In genomic region chr1:41239988-41240610, GRCh38 we compare ENCODE assay signal across 9 cellular contexts. TPM values are rescaled to one million over a fixed set of nuclear protein-coding genes. Genes with fewer than 3 reads are reported as not detected.
DNase-seq lines count a peak whose midpoint lies in the region; ATAC-seq, FAIRE-seq and TF ChIP-seq lines count a peak whose summit lies in the region.
"Had no signal": no experiment of that assay in that cellular context is flagged by ENCODE, and none has a peak within 500 bp of the region (broad histone marks: within the 10 kb centered on the region; RNA-seq: fewer than 3 reads in every experiment).

No MANE protein-coding gene starts in this region.

- H3K27me3 ChIP-seq in endodermal cell (ENCODE audit: control insufficient read depth, insufficient read depth, low read length, poor library complexity, severe bottlenecking) = peaks cover 45% of the 10 kb centered on the region
- H3K27me3 ChIP-seq in prostate gland (replicated peaks; ENCODE audit: insufficient read depth) = no peaks in the 10 kb centered on the region

- FAIRE-seq in GM12891 (lab: Jason Lieb, UNC) = peak; percentile 66

- CTCF ChIA-PET in OCI-LY7 (lab: Charles Lee; ENCODE audit: unreplicated experiment) = no interaction called here

- peaks cover 28% of the 10 kb centered on the region for H3K4me1 Mint-ChIP-seq in endodermal cell

- no peaks in the 10 kb centered on the region for H3K9me3 ChIP-seq in OCI-LY7 (ENCODE audit: low read length)
- H3K9me3 ChIP-seq in endodermal cell (ENCODE audit: control insufficient read depth, low read length) = no peaks in the 10 kb centered on the region
- H3K9me3 ChIP-seq in prostate gland = no peaks in the 10 kb centered on the region

- TF ChIP-seq CTCF in AG09319 (IDR thresholded peaks at IDR 0.05; ENCODE audit: low read depth, low read length) (peak; percentile 47), OCI-LY7 (conservative IDR thresholded peaks at IDR 0.05; ENCODE audit: low read length) (peak; percentile 58), endodermal cell (conservative IDR thresholded peaks at IDR 0.05) (no peak), prostate gland (IDR thresholded peaks at IDR 0.05) (peak in 2 of 4 experiments; percentile 35 to 36)

- peaks cover 16% of the 10 kb centered on the region; the same call in 1 of the 2 replicates for H4K20me1 ChIP-seq in OCI-LY7 (ENCODE audit: insufficient read depth, low read length)

- no peaks in the 10 kb centered on the region for H3K36me3 Mint-ChIP-seq in endodermal cell (ENCODE audit: low read depth)

- no peak overlapping the region for H3K27ac Mint-ChIP-seq in endodermal cell

- H3K36me3 ChIP-seq in OCI-LY7 (ENCODE audit: insufficient read depth, low read length) (no peaks in the 10 kb centered on the region), endodermal cell (ENCODE audit: control insufficient read depth, insufficient read depth, low read length) (no peaks in the 10 kb centered on the region), prostate gland (no peaks in the 10 kb centered on the region)

- intact Hi-C loops in OCI-LY7 (cut with micrococcal nuclease; ENCODE audit: unreplicated experiment) (loop anchor here (10.0 kb wide), 1 partner anchor 215 kb away; the partner anchor contains the start of gene SLFNL1), prostate gland (cut with DNase I) (loop anchor here (5.0 kb wide), 1 partner anchor 138 kb away; no protein-coding TSS in a partner anchor)

- TF ChIP-seq POLR2A in GM12891 (IDR thresholded peaks at IDR 0.05; ENCODE audit: low read depth, low read length) (no peak), prostate gland (IDR thresholded peaks at IDR 0.05) (no peak), GM18505 (IDR thresholded peaks at IDR 0.05; ENCODE audit: borderline replicate concordance, extremely low read depth, insufficient read depth, insufficient read length) (no peak)

- H3K27me3 Mint-ChIP-seq in endodermal cell (ENCODE audit: insufficient read depth) = peaks cover 34% of the 10 kb centered on the region

- peak overlapping the region; percentile 12; the same call in 1 of the 2 replicates for H2AFZ ChIP-seq in OCI-LY7 (ENCODE audit: low read length)

- H3K4me3 ChIP-seq in OCI-LY7 (ENCODE audit: low read depth, low read length, poor library complexity, severe bottlenecking) (peak overlapping the region; percentile 81), endodermal cell (ENCODE audit: low read length) (peak overlapping the region; percentile 76), prostate gland (no peak overlapping the region)
- H3K4me3 ChIP-seq: lung had no signal

- no peak overlapping the region for H3K9ac ChIP-seq in endodermal cell (ENCODE audit: extremely low read depth, low read length, poor library complexity, severe bottlenecking)

- ATAC-seq in GM18861 (IDR thresholded peaks at IDR 0.05; ENCODE audit: unreplicated experiment) (no peak), GM18505 (IDR thresholded peaks at IDR 0.05; ENCODE audit: unreplicated experiment) (no peak)

- no peaks in the 10 kb centered on the region for H3K9me2 ChIP-seq in OCI-LY7 (ENCODE audit: insufficient read depth, low read length)

- peaks cover 44% of the 10 kb centered on the region for H3K4me1 ChIP-seq in OCI-LY7 (ENCODE audit: insufficient read depth, low read length, poor library complexity, severe bottlenecking)
- peaks cover 7% of the 10 kb centered on the region for H3K4me1 ChIP-seq in endodermal cell (ENCODE audit: control insufficient read depth, insufficient read depth, low read length)
- peaks cover 7% of the 10 kb centered on the region for H3K4me1 ChIP-seq in prostate gland (replicated peaks)

- peaks cover 39% of the 10 kb centered on the region; the same call in 1 of the 2 replicates for H3K79me2 ChIP-seq in OCI-LY7 (ENCODE audit: insufficient read depth, low read depth, low read length)

- H3K27ac ChIP-seq in OCI-LY7 (ENCODE audit: low read depth, low read length, poor library complexity, severe bottlenecking) = peak overlapping the region; percentile 61
- no peak overlapping the region for H3K27ac ChIP-seq in endodermal cell (ENCODE audit: low read depth, low read length)
- H3K27ac ChIP-seq in prostate gland = peak overlapping the region; percentile 96 to 97

- POLR2A ChIA-PET in OCI-LY7 (lab: Charles Lee) = interaction anchor here (0.6 to 1.1 kb wide), 4 partner anchors 9 to 289 kb away, joined by 3 to 6 read pairs (median 4); no protein-coding TSS in a partner anchor

- BruUV-seq in OCI-LY7 (replicated peaks; lab: Mats Ljungman, UMichigan) = no TSS peak

- no peaks in the 10 kb centered on the region for H3K9me3 Mint-ChIP-seq in endodermal cell

- peak overlapping the region; percentile 65 for H3K4me3 Mint-ChIP-seq in endodermal cell

- peak overlapping the region; percentile 62 for H3K4me2 ChIP-seq in OCI-LY7 (ENCODE audit: low read length)

- peak; percentile 31 for DNase-seq in AG09319 (ENCODE audit: extremely low read depth, low read depth)
- no peak for DNase-seq in GM12891 (ENCODE audit: insufficient read length, low spot score)
- DNase-seq in OCI-LY7 (ENCODE audit: low spot score) = peak; percentile 55
- DNase-seq in endodermal cell = no peak
- DNase-seq in prostate gland (ENCODE audit: low spot score) = no peak
- DNase-seq in effector CD8-positive, alpha-beta T cell (lab: John Stamatoyannopoulos, UW) = no peak

TF ChIP-seq in GM12891, 5 proteins besides CTCF, POLR2A, EP300 and RAD21:
- TF ChIP-seq PAX5 (IDR thresholded peaks at IDR 0.05; ENCODE audit: insufficient read depth, low read length, severe bottlenecking) (no peak), SPI1 (IDR thresholded peaks at IDR 0.05; ENCODE audit: low read depth, low read length) (no peak), POLR2AphosphoS5 (IDR thresholded peaks at IDR 0.05; ENCODE audit: low read depth, low read length) (no peak)

RNA-seq across cellular contexts. Expression of gene SCMH1, which starts 2.0 kb away (rescaled TPM):
- polyA plus RNA-seq in GM12891 (2012; ENCODE audit: low read depth, missing spikeins) = 14.3 TPM
- total RNA-seq in OCI-LY7 (2014; rRNA removed; shearing (Covaris generic)) = 47.0 and 59.3 TPM in 2 replicates
- total RNA-seq in OCI-LY7 (2022) (45.2 and 47.7 TPM in 2 replicates), endodermal cell (10 to 100 TPM; 16.4 to 18.3 TPM), prostate gland (10 to 100 TPM; 49.0 to 62.7 TPM)
- polyA plus RNA-seq in endodermal cell (2013, experiment 1 of 2) = 35.8 TPM
- polyA plus RNA-seq in endodermal cell (2013, experiment 2 of 2) = 35.7 TPM

Comparison
In these comparisons a context has a peak if more than half of its experiments do, and no peak if none do; other contexts are left out.
1. DNase-seq: peak in AG09319 (single experiment) and OCI-LY7 (single experiment); none in GM12891 (single experiment), endodermal cell (single experiment), prostate gland (single experiment) and effector CD8-positive, alpha-beta T cell (single experiment).
2. H3K4me3 ChIP-seq: peak in OCI-LY7 (single experiment) and endodermal cell (single experiment); none in prostate gland (0 of 2).